ENCODE assay signal across 15 cellular contexts in genomic region chr9:100724932-100725331, GRCh38.
"Had no signal": no experiment of that assay in that cellular context is flagged by ENCODE, and none has a peak within 500 bp of the region (broad histone marks: within the 10 kb centered on the region; RNA-seq: fewer than 3 reads in every experiment).

No MANE protein-coding gene starts in this region.

- H3K9me3 ChIP-seq: adrenal gland, esophagus muscularis mucosa, gastroesophageal sphincter, heart left ventricle, right atrium auricular region, uterus had no signal

- H3K4me1 ChIP-seq: adrenal gland, esophagus muscularis mucosa, gastroesophageal sphincter, heart left ventricle, right atrium auricular region, uterus had no signal

- H3K4me2 ChIP-seq: neural progenitor cell had no signal

- H3K27me3 ChIP-seq: adrenal gland, esophagus muscularis mucosa, gastroesophageal sphincter, heart left ventricle, neural progenitor cell, right atrium auricular region, tibial nerve, uterus had no signal

- DNase-seq: activated CD4-positive, alpha-beta T cell treated with anti-CD3 and anti-CD28 coated beads for 36 hours; activated CD4-positive, alpha-beta T cell treated with anti-CD3 and anti-CD28 coated beads, Interleukin-2, amount 50 U/mL, for 48 hours; activated gamma-delta T cell treated with Interleukin-2 at 50 U/mL for 16 hours; activated T-cell treated with anti-CD3 and anti-CD28 coated beads for 4 hours; adrenal gland; effector CD8-positive, alpha-beta T cell; heart left ventricle; left ventricle myocardium superior; naive B cell; uterus had no signal

- H3K27ac ChIP-seq: adrenal gland, esophagus muscularis mucosa, gastroesophageal sphincter, heart left ventricle, neural progenitor cell, right atrium auricular region, tibial nerve, uterus had no signal

- H3K4me3 ChIP-seq: adrenal gland, esophagus muscularis mucosa, gastroesophageal sphincter, heart left ventricle, neural progenitor cell, right atrium auricular region, tibial nerve, uterus had no signal

- H2AFZ ChIP-seq: neural progenitor cell had no signal

- H3K36me3 ChIP-seq: adrenal gland, esophagus muscularis mucosa, gastroesophageal sphincter, heart left ventricle, neural progenitor cell, right atrium auricular region, tibial nerve, uterus had no signal

- H3K9ac ChIP-seq: neural progenitor cell had no signal
